32 cellular contexts compared by ENCODE assay signal in genomic region chr10:116324227-116324950, GRCh38. TPM values are rescaled to one million over a fixed set of nuclear protein-coding genes. Genes with fewer than 3 reads are reported as not detected.
"Had no signal": no experiment of that assay in that cellular context is flagged by ENCODE, and none has a peak within 500 bp of the region (broad histone marks: within the 10 kb centered on the region; RNA-seq: fewer than 3 reads in every experiment).

A gene with protein sequence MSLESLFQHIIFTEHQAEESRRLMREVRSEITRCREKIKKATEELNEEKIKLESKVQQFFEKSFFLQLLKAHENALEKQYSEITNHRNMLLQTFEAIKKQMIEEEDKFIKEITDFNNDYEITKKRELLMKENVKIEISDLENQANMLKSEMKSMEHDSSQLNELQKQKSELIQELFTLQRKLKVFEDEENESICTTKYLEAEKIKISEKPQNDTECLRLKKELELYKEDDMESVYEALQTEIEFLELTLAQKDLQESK (plus strand): TSS chr10:116324448. CDS start chr10:116325012, 564 bp downstream.

- H3K4me2 ChIP-seq: smooth muscle cell had no signal

- H3K27ac ChIP-seq: coronary artery, esophagus squamous epithelium, gastrocnemius medialis, left ventricle myocardium inferior, sigmoid colon, thoracic aorta, upper lobe of left lung had no signal

- H3K9me3 ChIP-seq: esophagus squamous epithelium, gastrocnemius medialis, left ventricle myocardium inferior, sigmoid colon, thoracic aorta, upper lobe of left lung had no signal

- H3K27me3 ChIP-seq: gastrocnemius medialis, sigmoid colon, upper lobe of left lung had no signal

- ATAC-seq: activated T-cell treated with anti-CD3 and anti-CD28 coated beads, Interleukin-2, amount 50 U/mL, for 4 hours; gastrocnemius medialis; naive thymus-derived CD4-positive, alpha-beta T cell had no signal

- H3K4me1 ChIP-seq: esophagus squamous epithelium, gastrocnemius medialis, left ventricle myocardium inferior, sigmoid colon, upper lobe of left lung had no signal

- H3K4me3 ChIP-seq: coronary artery, esophagus squamous epithelium, gastrocnemius medialis, left ventricle myocardium inferior, sigmoid colon, smooth muscle cell, thoracic aorta, upper lobe of left lung had no signal

- H3K36me3 ChIP-seq: esophagus squamous epithelium, gastrocnemius medialis, left ventricle myocardium inferior, sigmoid colon, thoracic aorta, upper lobe of left lung had no signal

- DNase-seq: activated CD4-positive, alpha-beta T cell treated with anti-CD3 and anti-CD28 coated beads for 4 hours; activated CD4-positive, alpha-beta T cell treated with anti-CD3 and anti-CD28 coated beads, Interleukin-2, amount 50 U/mL, for 48 hours; activated CD4-positive, CD25-positive, alpha-beta regulatory T cell; activated CD8-positive, alpha-beta memory T cell treated with anti-CD3 and anti-CD28 coated beads, Interleukin-2, amount 50 U/mL, for 48 hours; activated naive CD4-positive, alpha-beta T cell treated with Interleukin-2 at 50 U/mL for 16 hours; activated naive CD8-positive, alpha-beta T cell treated with anti-CD3 and anti-CD28 coated beads for 36 hours; activated T-cell treated with anti-CD3 and anti-CD28 coated beads, Interleukin-2, amount 50 U/mL, for 4 hours; cerebellar nuclear complex; esophagus squamous epithelium; gastrocnemius medialis; hippocampal formation; immature natural killer cell; left ventricle myocardium inferior; naive thymus-derived CD4-positive, alpha-beta T cell; retina; sigmoid colon; stimulated activated CD4-positive, alpha-beta T cell treated with anti-CD3 and anti-CD28 coated beads, Interleukin-15, amount 100 ng/mL, for 24 hours; stimulated activated CD4-positive, alpha-beta T cell treated with anti-CD3 and anti-CD28 coated beads, Interleukin-2, amount 100 ng/mL, for 48 hours; stimulated activated CD8-positive, alpha-beta memory T cell treated with anti-CD3 and anti-CD28 coated beads, Interleukin-4, amount 100 ng/mL, for 48 hours; stimulated activated naive CD4-positive, alpha-beta T cell; T1000 had no signal

RNA-seq across cellular contexts. Expression of the gene that starts here (rescaled TPM):
- total RNA-seq: activated CD8-positive, alpha-beta memory T cell treated with anti-CD3 and anti-CD28 coated beads for 36 hours; activated naive CD8-positive, alpha-beta T cell treated with anti-CD3 and anti-CD28 coated beads for 36 hours; activated T-cell treated with anti-CD3 and anti-CD28 coated beads, Interleukin-2, amount 50 U/mL, for 4 hours; activated T-helper 2 cell treated with anti-CD3 and anti-CD28 coated beads, Interferon-gamma antibody, Interleukin-2, Interleukin-4, amounts not matched to agents 10 μg/mL and 5 μg/mL and 100 μg/mL, durations not matched to agents 14 hours and 24 hours and 36 hours; bronchial epithelial cell; esophagus squamous epithelium; gastrocnemius medialis; left ventricle myocardium inferior; lung microvascular endothelial cell; naive thymus-derived CD4-positive, alpha-beta T cell; neural crest cell; osteocyte; progenitor cell of endocrine pancreas; sigmoid colon; smooth muscle cell; thoracic aorta; upper lobe of left lung had no signal
- polyA plus RNA-seq: immature natural killer cell; naive thymus-derived CD4-positive, alpha-beta T cell; sigmoid colon; smooth muscle cell had no signal
